In genomic region chr7:47461161-47461560, GRCh38 we compare ENCODE assay signal across 12 cellular contexts.
A peak's percentile ranks its signal among the peaks of the same experiment; 100 is the strongest.
DNase-seq lines count a peak whose midpoint lies in the region; ATAC-seq and TF ChIP-seq lines count a peak whose summit lies in the region.
"Had no signal": no experiment of that assay in that cellular context is flagged by ENCODE, and none has a peak within 500 bp of the region (broad histone marks: within the 10 kb centered on the region; RNA-seq: fewer than 3 reads in every experiment).

No MANE protein-coding gene starts in this region.

- no peak for TF ChIP-seq CTCF in cardiac fibroblast (IDR thresholded peaks at IDR 0.05; ENCODE audit: low read depth, low read length)
- no peak for TF ChIP-seq CTCF in tibial artery (IDR thresholded peaks at IDR 0.05)

- ATAC-seq in left lobe of liver, result peak; percentile 53
- ATAC-seq in GM21390 (IDR thresholded peaks at IDR 0.05; ENCODE audit: unreplicated experiment), result no peak

- DNase-seq in DMS53 (lab: John Stamatoyannopoulos, UW) (peak; percentile 46), DMS53 treated with DMSO at 0.1 percent for 48 hours (lab: John Stamatoyannopoulos, UW; ENCODE audit: unreplicated experiment) (no peak), cardiac fibroblast (ENCODE audit: low read depth in 2 of 2) (peak; percentile 66), left lobe of liver (ENCODE audit: low spot score) (no peak), tibial artery (peak in 1 of 2 donors; percentile 70), iPS-NIHi7 (ENCODE audit: extremely low spot score) (no peak), T1000 (lab: John Stamatoyannopoulos, UW) (no peak)
- DNase-seq: activated CD8-positive, alpha-beta memory T cell treated with anti-CD3 and anti-CD28 coated beads, Interleukin-2, amount 50 U/mL, for 4 hours; NCI-H446 had no signal

- H3K36me3 ChIP-seq in tibial artery, result no peaks in the 10 kb centered on the region
- H3K36me3 ChIP-seq: thoracic aorta had no signal

- peaks cover 0 to 41% (median 20%) of the 10 kb centered on the region in 4 donors for H3K4me1 ChIP-seq in tibial artery

- H3K4me3 ChIP-seq in cardiac fibroblast (replicated peaks in 1 of 2; ENCODE audit: low read depth in 2 of 2, low read length in 2 of 2) (no peak overlapping the region), tibial artery (no peak overlapping the region)
- H3K4me3 ChIP-seq: thoracic aorta had no signal

- H3K27ac ChIP-seq in tibial artery, result peak overlapping the region; percentile 12 to 45
- H3K27ac ChIP-seq: RWPE1 had no signal

- H3K27me3 ChIP-seq in tibial artery, result no peaks in the 10 kb centered on the region

- H3K9me3 ChIP-seq in tibial artery, result no peaks in the 10 kb centered on the region
- H3K9me3 ChIP-seq: thoracic aorta had no signal

- intact Hi-C loops in tibial artery (cut with DNase I; ENCODE audit: low total_unique reads), result no loop called here

Comparison
In these comparisons a context has a peak if more than half of its experiments do, and no peak if none do; other contexts are left out.
1. DNase-seq: peak in DMS53 (single experiment) and cardiac fibroblast (2 of 2); none in DMS53 treated with DMSO at 0.1 percent for 48 hours (single experiment), left lobe of liver (single experiment), iPS-NIHi7 (single experiment) and T1000 (single experiment).